In genomic region chr20:44532981-44533331, GRCh38 we compare ENCODE assay signal across 10 cellular contexts. TPM values are rescaled to one million over a fixed set of nuclear protein-coding genes. Genes with fewer than 3 reads are reported as not detected.
A peak's percentile ranks its signal among the peaks of the same experiment; 100 is the strongest.
DNase-seq lines count a peak whose midpoint lies in the region; ATAC-seq and TF ChIP-seq lines count a peak whose summit lies in the region.
"Had no signal": no experiment of that assay in that cellular context is flagged by ENCODE, and none has a peak within 500 bp of the region (broad histone marks: within the 10 kb centered on the region; RNA-seq: fewer than 3 reads in every experiment).

No MANE protein-coding gene starts in this region.

- peak; percentile 37 for ATAC-seq in CD4-positive, alpha-beta T cell (ENCODE audit: poor library complexity)

- peaks cover 6% of the 10 kb centered on the region; the same call in 1 of the 2 replicates for H3F3A ChIP-seq in Loucy (ENCODE audit: low read depth)

- H3K36me3 ChIP-seq in Loucy (ENCODE audit: insufficient read depth, low read length) (no peaks in the 10 kb centered on the region), muscle layer of colon (ENCODE audit: insufficient read depth, low read length) (no peaks in the 10 kb centered on the region), Peyer's patch (no peaks in the 10 kb centered on the region), WERI-Rb-1 (no peaks in the 10 kb centered on the region)

- H3K27me3 ChIP-seq in CD4-positive, alpha-beta T cell (ENCODE audit: control insufficient read depth, insufficient read depth, low read length) = no peaks in the 10 kb centered on the region
- H3K27me3 ChIP-seq in Loucy (ENCODE audit: insufficient read depth, low read length, poor library complexity, severe bottlenecking) (no peaks in the 10 kb centered on the region), muscle layer of colon (ENCODE audit: control insufficient read depth in 1 of 2, insufficient read depth in 2 of 2, low read length in 2 of 2) (no peaks in the 10 kb centered on the region), Peyer's patch (no peaks in the 10 kb centered on the region), WERI-Rb-1 (ENCODE audit: insufficient read depth, low read depth, severe bottlenecking) (no peaks in the 10 kb centered on the region)

- no peak overlapping the region for H3K27ac ChIP-seq in CD4-positive, alpha-beta T cell (ENCODE audit: low read depth, low read length)
- H3K27ac ChIP-seq in muscle layer of colon (ENCODE audit: low read depth, low read length) (peak overlapping the region; percentile 54), Peyer's patch (peak overlapping the region in 1 of 4 donors; percentile 77), WERI-Rb-1 (no peak overlapping the region)

- no peak for TF ChIP-seq CTCF in CD4-positive, alpha-beta T cell (IDR thresholded peaks at IDR 0.05)
- TF ChIP-seq CTCF in Loucy (conservative IDR thresholded peaks at IDR 0.05; ENCODE audit: low read length) = no peak
- TF ChIP-seq CTCF in choroid plexus epithelial cell (conservative IDR thresholded peaks at IDR 0.05; ENCODE audit: low read depth, low read length) = no peak
- TF ChIP-seq CTCF in Peyer's patch (IDR thresholded peaks at IDR 0.05) = no peak
- TF ChIP-seq CTCF in WERI-Rb-1 (IDR thresholded peaks at IDR 0.05; ENCODE audit: low read depth, low read length) = no peak

- H3K4me2 ChIP-seq in Loucy (ENCODE audit: low read depth, low read length, poor library complexity, severe bottlenecking) = peak overlapping the region; percentile 94

- no peaks in the 10 kb centered on the region for H3K36me3 Mint-ChIP-seq in CD4-positive, alpha-beta T cell (ENCODE audit: low read depth)
- H3K36me3 Mint-ChIP-seq: activated naive CD4-positive, alpha-beta T cell treated with anti-CD3 and anti-CD28 coated beads, Interleukin-2, amount 50 U/mL, for 24 hours; immature natural killer cell had no signal

- peak overlapping the region; percentile 90 for H2AFZ ChIP-seq in Loucy (ENCODE audit: low read length)

- peak overlapping the region; percentile 84 for H3K9ac ChIP-seq in Loucy (ENCODE audit: low read depth, low read length, poor library complexity, severe bottlenecking)
- H3K9ac ChIP-seq in muscle layer of colon (ENCODE audit: low read length) = no peak overlapping the region

- no peaks in the 10 kb centered on the region for H4K20me1 ChIP-seq in Loucy (ENCODE audit: insufficient read depth, low read length, poor library complexity, severe bottlenecking)

- H3K9me3 ChIP-seq in CD4-positive, alpha-beta T cell (ENCODE audit: control insufficient read depth, low read length) = no peaks in the 10 kb centered on the region
- H3K9me3 ChIP-seq in Loucy (ENCODE audit: insufficient read depth, low read depth, low read length) (no peaks in the 10 kb centered on the region), muscle layer of colon (ENCODE audit: low read length) (no peaks in the 10 kb centered on the region), Peyer's patch (no peaks in the 10 kb centered on the region), WERI-Rb-1 (ENCODE audit: severe bottlenecking) (no peaks in the 10 kb centered on the region)

- H3K27me3 Mint-ChIP-seq in CD4-positive, alpha-beta T cell = no peaks in the 10 kb centered on the region
- H3K27me3 Mint-ChIP-seq: activated naive CD4-positive, alpha-beta T cell treated with anti-CD3 and anti-CD28 coated beads, Interleukin-2, amount 50 U/mL, for 24 hours had no signal

- no peak overlapping the region for H3K4me3 Mint-ChIP-seq in CD4-positive, alpha-beta T cell
- H3K4me3 Mint-ChIP-seq: activated naive CD4-positive, alpha-beta T cell treated with anti-CD3 and anti-CD28 coated beads, Interleukin-2, amount 50 U/mL, for 24 hours; immature natural killer cell had no signal

- H3K27ac Mint-ChIP-seq in CD4-positive, alpha-beta T cell = no peak overlapping the region
- H3K27ac Mint-ChIP-seq: activated naive CD4-positive, alpha-beta T cell treated with anti-CD3 and anti-CD28 coated beads, Interleukin-2, amount 50 U/mL, for 24 hours; immature natural killer cell had no signal

- CTCF ChIA-PET in CD4-positive, alpha-beta T cell (lab: Charles Lee) = no interaction called here

- TF ChIP-seq POLR2A in Peyer's patch (IDR thresholded peaks at IDR 0.05) = no peak

- DNase-seq in CD4-positive, alpha-beta T cell = peak in 1 of 10 experiments; percentile 6
- DNase-seq in choroid plexus epithelial cell (ENCODE audit: low read depth) = peak; percentile 56
- DNase-seq in COLO668 (lab: John Stamatoyannopoulos, UW; ENCODE audit: unreplicated experiment) = no peak
- DNase-seq in NCI-H2081 treated with DMSO at 0.1 percent for 48 hours (lab: John Stamatoyannopoulos, UW) = no peak
- DNase-seq in Peyer's patch = no peak
- no peak for DNase-seq in WERI-Rb-1
- DNase-seq: immature natural killer cell had no signal

- H3K79me2 ChIP-seq in Loucy (ENCODE audit: insufficient read depth, low read length) = peaks cover 17% of the 10 kb centered on the region; the same call in 1 of the 2 replicates

- H3K4me1 ChIP-seq in Loucy (ENCODE audit: insufficient read depth, low read length, poor library complexity, severe bottlenecking) (peaks cover 40% of the 10 kb centered on the region), muscle layer of colon (ENCODE audit: insufficient read depth, low read length) (peaks cover 39% of the 10 kb centered on the region), Peyer's patch (peaks cover 0 to 20% (median 2%) of the 10 kb centered on the region in 4 donors)

- no peaks in the 10 kb centered on the region for H3K9me3 Mint-ChIP-seq in CD4-positive, alpha-beta T cell
- H3K9me3 Mint-ChIP-seq: activated naive CD4-positive, alpha-beta T cell treated with anti-CD3 and anti-CD28 coated beads, Interleukin-2, amount 50 U/mL, for 24 hours; immature natural killer cell had no signal

- H3K4me1 Mint-ChIP-seq in CD4-positive, alpha-beta T cell (ENCODE audit: low read depth) = no peaks in the 10 kb centered on the region

- H3K9me2 ChIP-seq in Loucy (replicated peaks; ENCODE audit: low read depth, low read length) = no peaks in the 10 kb centered on the region

- H3K4me3 ChIP-seq in Loucy (ENCODE audit: low read length, poor library complexity, severe bottlenecking) = peak overlapping the region; percentile 90
- H3K4me3 ChIP-seq in choroid plexus epithelial cell (ENCODE audit: low read depth, low read length) = peak overlapping the region; percentile 76
- peak overlapping the region in 1 of 2 donors; percentile 69 for H3K4me3 ChIP-seq in muscle layer of colon (ENCODE audit: low read depth in 1 of 2, low read length in 2 of 2)
- peak overlapping the region in 1 of 4 donors; percentile 96 for H3K4me3 ChIP-seq in Peyer's patch
- no peak overlapping the region for H3K4me3 ChIP-seq in WERI-Rb-1 (ENCODE audit: low read depth, low read length)

- POLR2A ChIA-PET in CD4-positive, alpha-beta T cell (lab: Charles Lee) = no interaction called here

- intact Hi-C loops in CD4-positive, alpha-beta T cell (cut with DNase I, micrococcal nuclease) = loop anchor here in 1 of 2 experiments (5.0 kb wide), 1 partner anchor 79 kb away; no protein-coding TSS in a partner anchor

RNA-seq across cellular contexts. Expression of gene SERINC3, which starts 11.1 kb away (rescaled TPM):
- 10 to 100 TPM; 39.5 to 40.2 TPM for total RNA-seq in CD4-positive, alpha-beta T cell
- 10 to 100 TPM; 24.8 to 70.0 (median 54.2) TPM for total RNA-seq in Peyer's patch

RNA-seq across cellular contexts. Expression of gene PKIG, which starts 49.4 kb away (rescaled TPM):
- 1 to 10 TPM; 1.7 to 2.4 TPM for total RNA-seq in CD4-positive, alpha-beta T cell
- total RNA-seq in Peyer's patch = 10 to 100 TPM; 27.9 to 60.2 (median 28.3) TPM

RNA-seq across cellular contexts. Expression of gene TTPAL, which starts 57.3 kb away (rescaled TPM):
- total RNA-seq in CD4-positive, alpha-beta T cell = 1 to 10 TPM; 9.0 to 9.9 TPM
- 10 to 100 TPM in 1 of 4 donors, 1 to 10 TPM in 3; 6.0 to 30.5 (median 8.9) TPM for total RNA-seq in Peyer's patch

Comparison
In these comparisons a context has a peak if more than half of its experiments do, and no peak if none do; other contexts are left out.
1. RNA of gene PKIG, which starts 49.4 kb away (total RNA-seq): 27.9 to 60.2 TPM in Peyer's patch; 1.7 to 2.4 TPM in CD4-positive, alpha-beta T cell; every median in the first group is over 4 times any median in the second.